ENCODE assay signal across 16 cellular contexts in genomic region chr15:86375733-86376132, GRCh38.
DNase-seq lines count a peak whose midpoint lies in the region; ATAC-seq and TF ChIP-seq lines count a peak whose summit lies in the region.
"Had no signal": no experiment of that assay in that cellular context is flagged by ENCODE, and none has a peak within 500 bp of the region (broad histone marks: within the 10 kb centered on the region; RNA-seq: fewer than 3 reads in every experiment).

No MANE protein-coding gene starts in this region.

- H3K27me3 ChIP-seq in mammary epithelial cell (ENCODE audit: insufficient read depth, low read length) = no peaks in the 10 kb centered on the region
- H3K27me3 ChIP-seq in esophagus (ENCODE audit: control insufficient read depth in 1 of 2, insufficient read depth in 2 of 2, low read length in 2 of 2) = no peaks in the 10 kb centered on the region
- H3K27me3 ChIP-seq in foreskin keratinocyte = no peaks in the 10 kb centered on the region
- H3K27me3 ChIP-seq: BLaER1 had no signal

- no peak overlapping the region for H3K27ac ChIP-seq in mammary epithelial cell (ENCODE audit: insufficient read depth, low read depth, low read length)
- peak overlapping the region; percentile 26 to 47 for H3K27ac ChIP-seq in esophagus (ENCODE audit: low read depth in 2 of 2, low read length in 1 of 2)
- no peak overlapping the region for H3K27ac ChIP-seq in foreskin keratinocyte
- H3K27ac ChIP-seq: BLaER1 had no signal

- TF ChIP-seq CTCF in mammary epithelial cell (conservative IDR thresholded peaks at IDR 0.05 in 1 of 2, IDR thresholded peaks at IDR 0.05 in 1 of 2; ENCODE audit: extremely low read depth in 1 of 2, insufficient read depth in 1 of 2, low read depth in 1 of 2, low read length in 2 of 2) (no peak), foreskin keratinocyte (conservative IDR thresholded peaks at IDR 0.05) (no peak)

- no peaks in the 10 kb centered on the region for H3K79me2 ChIP-seq in mammary epithelial cell (ENCODE audit: insufficient read depth, low read length)

- CTCF ChIA-PET in mammary epithelial cell (lab: Charles Lee; ENCODE audit: low non-redundant PET) = no interaction called here

- H4K20me1 ChIP-seq in mammary epithelial cell (ENCODE audit: insufficient read depth, low read length) = no peaks in the 10 kb centered on the region
- H4K20me1 ChIP-seq: BLaER1 had no signal

- in situ Hi-C loops in mammary epithelial cell (cut with MboI; ENCODE audit: low sequenced_read_pairs in 2 of 2) = no loop called here

- no peak overlapping the region for H3K4me2 ChIP-seq in mammary epithelial cell (ENCODE audit: insufficient read depth, low read depth, low read length)
- H3K4me2 ChIP-seq: BLaER1 had no signal

- peaks cover 7% of the 10 kb centered on the region for H3K9me3 ChIP-seq in mammary epithelial cell (replicated peaks; ENCODE audit: insufficient read depth, low read length)
- H3K9me3 ChIP-seq in esophagus (ENCODE audit: control insufficient read depth in 2 of 2, insufficient read depth in 1 of 2, low read depth in 1 of 2, low read length in 1 of 2) = no peaks in the 10 kb centered on the region

- no TSS peak for BruUV-seq in mammary epithelial cell (replicated peaks; lab: Mats Ljungman, UMichigan)

- H3K4me1 ChIP-seq in mammary epithelial cell (ENCODE audit: insufficient read depth, low read length) (peaks cover 16% of the 10 kb centered on the region), esophagus (ENCODE audit: control insufficient read depth in 2 of 2, insufficient read depth in 2 of 2, low read length in 1 of 2) (peaks cover 0 to 4% of the 10 kb centered on the region in 2 donors), foreskin keratinocyte (peaks cover 7% of the 10 kb centered on the region)
- H3K4me1 ChIP-seq: BLaER1 had no signal

- no peak overlapping the region for H3K9ac ChIP-seq in mammary epithelial cell (ENCODE audit: insufficient read depth, low read length)
- H3K9ac ChIP-seq: BLaER1 had no signal

- H3K36me3 ChIP-seq in mammary epithelial cell (ENCODE audit: insufficient read depth, low read length) = no peaks in the 10 kb centered on the region
- no peaks in the 10 kb centered on the region for H3K36me3 ChIP-seq in esophagus (ENCODE audit: control insufficient read depth in 2 of 2, insufficient read depth in 2 of 2, low read length in 1 of 2)
- H3K36me3 ChIP-seq: BLaER1 had no signal

- H2AFZ ChIP-seq in mammary epithelial cell (ENCODE audit: low read depth, low read length) = no peak overlapping the region

- DNase-seq in HT1080 (ENCODE audit: low read depth) = peak; percentile 50
- peak; percentile 41 for DNase-seq in mammary epithelial cell
- peak; percentile 44 to 75 for DNase-seq in foreskin keratinocyte
- DNase-seq in activated naive CD4-positive, alpha-beta T cell treated with Interleukin-2 at 50 U/mL for 16 hours = no peak
- DNase-seq in NCI-H187 treated with DMSO at 0.1 percent for 48 hours (lab: John Stamatoyannopoulos, UW) = no peak
- DNase-seq in NCI-H2029 (lab: John Stamatoyannopoulos, UW) = no peak
- no peak for DNase-seq in DMS79 treated with DMSO at 0.1 percent for 48 hours (lab: John Stamatoyannopoulos, UW)
- DNase-seq: 8988T; CD4-positive, alpha-beta memory T cell; DMS153; DMS79; GF-D8; GOT3; H9 had no signal

- H3K4me3 ChIP-seq in mammary epithelial cell (replicated peaks in 1 of 3; ENCODE audit: insufficient read depth in 1 of 3, low read depth in 2 of 3, low read length in 3 of 3) = no peak overlapping the region
- H3K4me3 ChIP-seq in esophagus (ENCODE audit: low read depth in 1 of 2, low read length in 2 of 2) = no peak overlapping the region
- H3K4me3 ChIP-seq: BLaER1 had no signal

- intact Hi-C loops in mammary epithelial cell (cut with micrococcal nuclease) = no loop called here

- 67% methylated on average over 1 of the region's 1 CpG for WGBS in mammary epithelial cell (ENCODE audit: low coverage, missing lambda C conversion rate)
- WGBS in esophagus, 2 donors = 38 to 50% methylated on average over 1 of the region's 1 CpG

- dilution Hi-C loops in mammary epithelial cell (cut with HindIII; ENCODE audit: low sequenced_read_pairs) = no loop called here

- no peak for ATAC-seq in foreskin keratinocyte

Comparison
In these comparisons a context has a peak if more than half of its experiments do, and no peak if none do; other contexts are left out.
1. DNase-seq: peak in HT1080 (single experiment), mammary epithelial cell (single experiment) and foreskin keratinocyte (2 of 2); none in activated naive CD4-positive, alpha-beta T cell treated with Interleukin-2 at 50 U/mL for 16 hours (single experiment), NCI-H187 treated with DMSO at 0.1 percent for 48 hours (single experiment), NCI-H2029 (single experiment) and DMS79 treated with DMSO at 0.1 percent for 48 hours (single experiment).
2. H3K27ac ChIP-seq: peak in esophagus (2 of 2); none in mammary epithelial cell (single experiment) and foreskin keratinocyte (single experiment).